Comparison of ENCODE assay signal across 16 cellular contexts in genomic region chr14:105184461-105184860, GRCh38.
"Had no signal": no experiment of that assay in that cellular context is flagged by ENCODE, and none has a peak within 500 bp of the region (broad histone marks: within the 10 kb centered on the region; RNA-seq: fewer than 3 reads in every experiment).

No MANE protein-coding gene starts in this region.

- DNase-seq: activated CD4-positive, alpha-beta T cell treated with anti-CD3 and anti-CD28 coated beads, Interleukin-2, amount 50 U/mL, for 4 hours; activated naive CD4-positive, alpha-beta T cell; activated naive CD8-positive, alpha-beta T cell treated with anti-CD3 and anti-CD28 coated beads, Interleukin-2, amount 50 U/mL, for 24 hours; activated T-cell treated with anti-CD3 and anti-CD28 coated beads for 4 hours; aorta; effector memory CD4-positive, alpha-beta T cell; foreskin keratinocyte; glutamatergic neuron; left ventricle myocardium inferior; mucosa of descending colon; naive thymus-derived CD8-positive, alpha-beta T cell; nucleus accumbens; posterior cingulate gyrus; retina; stimulated activated CD4-positive, alpha-beta T cell treated with anti-CD3 and anti-CD28 coated beads, Interleukin-12 subunit alpha, Interleukin-12 subunit beta, amount 100 ng/mL, for 4 hours; stimulated activated CD4-positive, alpha-beta T cell treated with anti-CD3 and anti-CD28 coated beads, Interleukin-2, amount 100 ng/mL, for 24 hours had no signal

- H3K27ac Mint-ChIP-seq: activated naive CD8-positive, alpha-beta T cell treated with anti-CD3 and anti-CD28 coated beads, Interleukin-2, amount 50 U/mL, for 24 hours had no signal

- H3K36me3 Mint-ChIP-seq: naive thymus-derived CD8-positive, alpha-beta T cell had no signal

- H3K4me3 Mint-ChIP-seq: activated naive CD8-positive, alpha-beta T cell treated with anti-CD3 and anti-CD28 coated beads, Interleukin-2, amount 50 U/mL, for 24 hours had no signal
